Comparison of ENCODE assay signal across 8 cellular contexts in genomic region chr10:21173433-21173963, GRCh38.
DNase-seq lines count a peak whose midpoint lies in the region; ATAC-seq, FAIRE-seq and TF ChIP-seq lines count a peak whose summit lies in the region.

No MANE protein-coding gene starts in this region.

- peak overlapping the region; percentile 14; the same call in 2 of the 3 replicates for H3K27ac ChIP-seq in K562 (ENCODE audit: extremely low read depth, low read depth, low read length)
- no peak overlapping the region for H3K27ac ChIP-seq in liver (ENCODE audit: low read depth in 1 of 2, low read length in 2 of 2)
- H3K27ac ChIP-seq in thymus (ENCODE audit: low read depth) = no peak overlapping the region

- in situ Hi-C loops in K562 (cut with MboI) = no loop called here

- H3K4me1 ChIP-seq in K562 (replicated peaks in 1 of 2; ENCODE audit: control insufficient read depth in 2 of 2, insufficient read depth in 2 of 2, low read length in 2 of 2) = peaks cover 12 to 21% of the 10 kb centered on the region in 2 experiments; a peak in 4 of 5 replicates
- peaks cover 7 to 28% (median 14%) of the 10 kb centered on the region in 4 donors for H3K4me1 ChIP-seq in liver (ENCODE audit: control insufficient read depth in 4 of 4, insufficient read depth in 4 of 4, low read length in 3 of 4)
- no peaks in the 10 kb centered on the region for H3K4me1 ChIP-seq in thymus (ENCODE audit: control insufficient read depth, insufficient read depth, low read length)

- DNase-seq in NCI-H748 (lab: John Stamatoyannopoulos, UW; ENCODE audit: unreplicated experiment) (peak; percentile 60), NCI-H748 treated with DMSO at 0.1 percent for 48 hours (lab: John Stamatoyannopoulos, UW) (no peak), K562 (ENCODE audit: extremely low read depth in 1 of 4, low spot score in 3 of 4) (no peak), midbrain (lab: John Stamatoyannopoulos, UW) (no peak)
- DNase-seq in activated effector memory CD4-positive, alpha-beta T cell treated with anti-CD3 and anti-CD28 coated beads, Interleukin-2, amount 50 U/mL, for 16 hours = no peak

- H3K4me2 ChIP-seq in K562 (ENCODE audit: insufficient read depth, low read length) = peak overlapping the region; percentile 75

- H3K4me3 ChIP-seq in K562 = peak overlapping the region; percentile 52
- H3K4me3 ChIP-seq in liver (ENCODE audit: low read depth in 1 of 3, low read length in 3 of 3) = peak overlapping the region; percentile 32 to 77 (median 53)
- peak overlapping the region; percentile 36 for H3K4me3 ChIP-seq in thymus (ENCODE audit: low read length)

- no peaks in the 10 kb centered on the region for H4K20me1 ChIP-seq in K562 (replicated peaks; ENCODE audit: control insufficient read depth, insufficient read depth, low read length)

- no peak for FAIRE-seq in K562 (lab: Jason Lieb, UNC)

- TF ChIP-seq RAD21 in K562 (CRISPR knock-in tag; conservative IDR thresholded peaks at IDR 0.05 in 1 of 2, IDR thresholded peaks at IDR 0.05 in 1 of 2) (no peak), liver (IDR thresholded peaks at IDR 0.05) (no peak)

- H3K9ac ChIP-seq in K562 (ENCODE audit: insufficient read depth in 1 of 2, low read depth in 2 of 2, low read length in 2 of 2) = peak overlapping the region; percentile 63 to 89; a peak in 3 of 4 replicates
- H3K9ac ChIP-seq in liver (ENCODE audit: low read depth in 1 of 2, low read length in 2 of 2) = no peak overlapping the region

- H2AFZ ChIP-seq in K562 (ENCODE audit: low read depth, low read length) = peak overlapping the region; percentile 54

- H3K9me1 ChIP-seq in K562 (ENCODE audit: control insufficient read depth, insufficient read depth, low read length) = no peaks in the 10 kb centered on the region

- H3K27me3 ChIP-seq in K562 (ENCODE audit: control insufficient read depth in 2 of 2, insufficient read depth in 2 of 2, low read length in 2 of 2) = no peaks in the 10 kb centered on the region
- H3K27me3 ChIP-seq in liver (ENCODE audit: control insufficient read depth in 4 of 4, insufficient read depth in 4 of 4, low read length in 3 of 4) = peaks cover 0 to 4% (median 0%) of the 10 kb centered on the region in 4 donors
- peaks cover 42% of the 10 kb centered on the region for H3K27me3 ChIP-seq in thymus (ENCODE audit: control insufficient read depth, insufficient read depth)

- CTCF ChIA-PET in K562 (lab: Yijun Ruan, JAX; ENCODE audit: low intra/inter-chr PET ratio) = no interaction called here

- TF ChIP-seq CTCF in K562 (IDR thresholded peaks at IDR 0.05 in 2 of 3, conservative IDR thresholded peaks at IDR 0.05 in 1 of 3; ENCODE audit: insufficient read depth in 2 of 3, low read depth in 1 of 3, low read length in 3 of 3) = no peak
- no peak for TF ChIP-seq CTCF in liver (IDR thresholded peaks at IDR 0.05; ENCODE audit: low read depth, low read length, missing input control)

- POLR2A ChIA-PET in K562 (lab: Yijun Ruan, JAX) = no interaction called here

- no peak for TF ChIP-seq EP300 in K562 (IDR thresholded peaks at IDR 0.05; ENCODE audit: low read length)

- BruUV-seq in K562 (replicated peaks; lab: Mats Ljungman, UMichigan) = no TSS peak

- H3K9me3 ChIP-seq in K562 (replicated peaks; ENCODE audit: control insufficient read depth, insufficient read depth, low read depth, low read length) (peaks cover 2% of the 10 kb centered on the region; the same call in 1 of the 2 replicates), liver (ENCODE audit: control insufficient read depth in 4 of 4, low read length in 3 of 4) (no peaks in the 10 kb centered on the region), thymus (ENCODE audit: control insufficient read depth) (no peaks in the 10 kb centered on the region)

- ATAC-seq in K562 (peak; percentile 13), GM21825 (IDR thresholded peaks at IDR 0.05; ENCODE audit: unreplicated experiment) (no peak)

- TF ChIP-seq POLR2A in K562 (conservative IDR thresholded peaks at IDR 0.05) = no peak

- peaks cover 5% of the 10 kb centered on the region; the same call in 1 of the 3 replicates for H3K36me3 ChIP-seq in K562 (ENCODE audit: control insufficient read depth, insufficient read depth, low read length)
- H3K36me3 ChIP-seq in liver (ENCODE audit: control insufficient read depth in 4 of 4, insufficient read depth in 3 of 4, low read depth in 1 of 4, low read length in 3 of 4) = no peaks in the 10 kb centered on the region
- no peaks in the 10 kb centered on the region for H3K36me3 ChIP-seq in thymus (ENCODE audit: control insufficient read depth, insufficient read depth)

- H3K79me2 ChIP-seq in K562 (ENCODE audit: control insufficient read depth, insufficient read depth, low read length) = peaks cover 3% of the 10 kb centered on the region; the same call in 2 of the 3 replicates

- intact Hi-C loops in K562 (cut with micrococcal nuclease) = no loop called here

- WGBS in K562 (ENCODE audit: insufficient coverage, low coverage, missing lambda C conversion rate) = 21% methylated on average over 22 of the region's 60 CpGs
- 1% methylated on average over 60 of the region's 60 CpGs for WGBS in liver
- under 1% methylated on average over 60 of the region's 60 CpGs for WGBS in thymus

TF ChIP-seq in K562, 482 proteins besides CTCF, POLR2A, EP300 and RAD21 (continues in another document):
- TF ChIP-seq ILK (tag; IDR thresholded peaks at IDR 0.05; ENCODE audit: borderline replicate concordance, low read depth) = no peak
- TF ChIP-seq, protein P1, sequence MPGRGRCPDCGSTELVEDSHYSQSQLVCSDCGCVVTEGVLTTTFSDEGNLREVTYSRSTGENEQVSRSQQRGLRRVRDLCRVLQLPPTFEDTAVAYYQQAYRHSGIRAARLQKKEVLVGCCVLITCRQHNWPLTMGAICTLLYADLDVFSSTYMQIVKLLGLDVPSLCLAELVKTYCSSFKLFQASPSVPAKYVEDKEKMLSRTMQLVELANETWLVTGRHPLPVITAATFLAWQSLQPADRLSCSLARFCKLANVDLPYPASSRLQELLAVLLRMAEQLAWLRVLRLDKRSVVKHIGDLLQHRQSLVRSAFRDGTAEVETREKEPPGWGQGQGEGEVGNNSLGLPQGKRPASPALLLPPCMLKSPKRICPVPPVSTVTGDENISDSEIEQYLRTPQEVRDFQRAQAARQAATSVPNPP (IDR thresholded peaks at IDR 0.05; ENCODE audit: borderline replicate concordance, insufficient read depth, insufficient read length) = no peak
- no peak for TF ChIP-seq ELF1 (tag; IDR thresholded peaks at IDR 0.05)
- TF ChIP-seq HEY1 (CRISPR knock-in tag; IDR thresholded peaks at IDR 0.05; ENCODE audit: borderline replicate concordance) = no peak
- no peak for TF ChIP-seq DNMT1 (IDR thresholded peaks at IDR 0.05)
- TF ChIP-seq, protein P2, sequence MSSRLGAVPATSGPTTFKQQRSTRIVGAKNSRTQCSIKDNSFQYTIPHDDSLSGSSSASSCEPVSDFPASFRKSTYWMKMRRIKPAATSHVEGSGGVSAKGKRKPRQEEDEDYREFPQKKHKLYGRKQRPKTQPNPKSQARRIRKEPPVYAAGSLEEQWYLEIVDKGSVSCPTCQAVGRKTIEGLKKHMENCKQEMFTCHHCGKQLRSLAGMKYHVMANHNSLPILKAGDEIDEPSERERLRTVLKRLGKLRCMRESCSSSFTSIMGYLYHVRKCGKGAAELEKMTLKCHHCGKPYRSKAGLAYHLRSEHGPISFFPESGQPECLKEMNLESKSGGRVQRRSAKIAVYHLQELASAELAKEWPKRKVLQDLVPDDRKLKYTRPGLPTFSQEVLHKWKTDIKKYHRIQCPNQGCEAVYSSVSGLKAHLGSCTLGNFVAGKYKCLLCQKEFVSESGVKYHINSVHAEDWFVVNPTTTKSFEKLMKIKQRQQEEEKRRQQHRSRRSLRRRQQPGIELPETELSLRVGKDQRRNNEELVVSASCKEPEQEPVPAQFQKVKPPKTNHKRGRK (tag; IDR thresholded peaks at IDR 0.05) = no peak
- no peak for TF ChIP-seq POLR2AphosphoS2 (IDR thresholded peaks at IDR 0.05; ENCODE audit: low read length)
- no peak for TF ChIP-seq ZNF324 (CRISPR knock-in tag; IDR thresholded peaks at IDR 0.05)
- TF ChIP-seq ZNF165 (CRISPR knock-in tag; IDR thresholded peaks at IDR 0.05; ENCODE audit: borderline replicate concordance) = no peak
- no peak for TF ChIP-seq ZNF584 (CRISPR knock-in tag; IDR thresholded peaks at IDR 0.05; ENCODE audit: low read depth)

TF ChIP-seq in liver, 16 proteins besides CTCF, POLR2A, EP300 and RAD21:
- no peak for TF ChIP-seq EGR1 (IDR thresholded peaks at IDR 0.05; ENCODE audit: low read depth in 2 of 2)
- no peak for TF ChIP-seq JUND (IDR thresholded peaks at IDR 0.05)
- no peak for TF ChIP-seq YY1 (IDR thresholded peaks at IDR 0.05)
- TF ChIP-seq REST (IDR thresholded peaks at IDR 0.05) = no peak
- TF ChIP-seq GABPA (IDR thresholded peaks at IDR 0.05 in 1 of 2, conservative IDR thresholded peaks at IDR 0.05 in 1 of 2) = no peak
- TF ChIP-seq MAX (IDR thresholded peaks at IDR 0.05) = no peak
TF ChIP-seq in liver: peak in this region for 0.

Comparison
In these comparisons a context has a peak if more than half of its experiments do, and no peak if none do; other contexts are left out.
1. H3K9ac ChIP-seq: peak in K562 (2 of 2); none in liver (0 of 2).
2. Peak in every context shown above with its lines, with median percentiles within 50 percentile points of each other: H3K4me3 ChIP-seq.